Comparison of ENCODE assay signal across 23 cellular contexts in genomic region chr4:184419976-184420375, GRCh38. TPM values are rescaled to one million over a fixed set of nuclear protein-coding genes. Genes with fewer than 3 reads are reported as not detected.
DNase-seq lines count a peak whose midpoint lies in the region; ATAC-seq, FAIRE-seq and TF ChIP-seq lines count a peak whose summit lies in the region.
"Had no signal": no experiment of that assay in that cellular context is flagged by ENCODE, and none has a peak within 500 bp of the region (broad histone marks: within the 10 kb centered on the region; RNA-seq: fewer than 3 reads in every experiment).

No MANE protein-coding gene starts in this region.

- no peak for TF ChIP-seq EP300 in GM12878 (IDR thresholded peaks at IDR 0.05; ENCODE audit: borderline replicate concordance in 1 of 2, control insufficient read depth in 1 of 2, low read depth in 2 of 2, low read length in 2 of 2)
- TF ChIP-seq EP300 in transverse colon (IDR thresholded peaks at IDR 0.05; ENCODE audit: low read depth), result no peak

- H3K36me3 Mint-ChIP-seq in activated naive CD4-positive, alpha-beta T cell treated with anti-CD3 and anti-CD28 coated beads, Interleukin-2, amount 50 U/mL, for 24 hours, result peaks cover 21% of the 10 kb centered on the region
- H3K36me3 Mint-ChIP-seq in activated naive CD4-positive, alpha-beta T cell treated with anti-CD3 and anti-CD28 coated beads for 36 hours (ENCODE audit: low read depth), result peaks cover 27% of the 10 kb centered on the region

- SMC1A ChIA-PET in GM12878 (lab: Charles Lee; ENCODE audit: uncharacterized antibody, unreplicated experiment), result interaction anchor here (0.8 to 3.8 kb wide), 15 partner anchors 21 to 155 kb away, joined by 3 to 48 read pairs (median 6); no protein-coding TSS in a partner anchor

- CTCF ChIA-PET in activated naive CD4-positive, alpha-beta T cell treated with anti-CD3 and anti-CD28 coated beads for 36 hours (lab: Charles Lee), result interaction anchor here (0.8 to 1.5 kb wide), 3 partner anchors 112 to 159 kb away, joined by 3 read pairs; no protein-coding TSS in a partner anchor
- CTCF ChIA-PET in GM12878 (lab: Yijun Ruan, JAX), result interaction anchor here (0.7 to 2.8 kb wide), 9 partner anchors 10 to 156 kb away, joined by 3 to 11 read pairs (median 4); no protein-coding TSS in a partner anchor

- H3K36me3 ChIP-seq in Peyer's patch (peaks cover 0 to 28% (median 0%) of the 10 kb centered on the region in 3 donors), GM12878 (ENCODE audit: control insufficient read depth in 2 of 2, insufficient read depth in 2 of 2, low read length in 1 of 2) (peaks cover 16 to 42% of the 10 kb centered on the region in 2 experiments), transverse colon (peaks cover 0 to 19% (median 7%) of the 10 kb centered on the region in 4 donors)

- TF ChIP-seq CTCF in Peyer's patch (IDR thresholded peaks at IDR 0.05) (no peak), GM12878 (IDR thresholded peaks at IDR 0.05 in 2 of 3, conservative IDR thresholded peaks at IDR 0.05 in 1 of 3; ENCODE audit: control insufficient read depth in 2 of 3, extremely low read depth in 1 of 3, insufficient read depth in 1 of 3, low read depth in 3 of 3, low read length in 3 of 3) (no peak), transverse colon (IDR thresholded peaks at IDR 0.05) (no peak)

- ATAC-seq in GM12878, result no peak
- ATAC-seq: left cardiac atrium had no signal

- RAD21 ChIA-PET in GM12878 (lab: Charles Lee; ENCODE audit: unreplicated experiment), result interaction anchor here (1.0 to 3.5 kb wide), 15 partner anchors 24 to 154 kb away, joined by 3 to 51 read pairs (median 8); partner anchors contain the start of gene IRF2

- H3K4me1 ChIP-seq in Peyer's patch (peaks cover 0 to 24% (median 13%) of the 10 kb centered on the region in 4 donors), GM12878 (ENCODE audit: control insufficient read depth, insufficient read depth, low read length) (peaks cover 71% of the 10 kb centered on the region), transverse colon (peaks cover 4 to 38% (median 11%) of the 10 kb centered on the region in 4 donors)

- in situ Hi-C loops in GM12878 (cut with MboI), result loop anchor here (5.0 kb wide), 1 partner anchor 117 kb away; no protein-coding TSS in a partner anchor
- in situ Hi-C loops in transverse colon (cut with MboI; ENCODE audit: low pct_ligation_motif_present in 1 of 4, low pct_unique_long_range_greater_than_20kb in 1 of 4, low sequenced_read_pairs in 3 of 4), result loop anchor here in 3 of 4 donors (25.0 kb wide), 1 partner anchor 117 kb away; no protein-coding TSS in a partner anchor

- H3K4me2 ChIP-seq in GM12878 (ENCODE audit: control insufficient read depth, insufficient read depth), result peak overlapping the region; percentile 56

- H3K79me2 ChIP-seq in GM12878 (ENCODE audit: control insufficient read depth, insufficient read depth, low read length), result peaks cover 58% of the 10 kb centered on the region

- peak overlapping the region in 3 of 4 donors; percentile 12 to 28 (median 18) for H3K27ac ChIP-seq in Peyer's patch
- H3K27ac ChIP-seq in GM12878 (ENCODE audit: control insufficient read depth, insufficient read depth), result peak overlapping the region; percentile 95
- peak overlapping the region in 3 of 4 donors; percentile 33 to 45 (median 44) for H3K27ac ChIP-seq in transverse colon
- H3K27ac ChIP-seq: SJSA1, testis had no signal

- DNase-seq in activated naive CD4-positive, alpha-beta T cell treated with anti-CD3 and anti-CD28 coated beads for 36 hours, result no peak
- DNase-seq in Peyer's patch (no peak), GM12878 (ENCODE audit: low read depth, low spot score) (no peak), transverse colon (no peak), activated gamma-delta T cell (lab: John Stamatoyannopoulos, UW) (no peak), NCI-H2196 treated with DMSO at 0.1 percent for 48 hours (lab: John Stamatoyannopoulos, UW; ENCODE audit: unreplicated experiment) (no peak)
- DNase-seq in activated effector memory CD4-positive, alpha-beta T cell treated with Interleukin-2 at 50 U/mL for 16 hours, result no peak
- DNase-seq: activated CD4-positive, alpha-beta T cell treated with anti-CD3 and anti-CD28 coated beads for 1 hour; anterior cingulate cortex; cerebellar nuclear complex; COR-L47; effector CD4-positive, alpha-beta T cell; IMR-90; left cardiac atrium; midbrain; NCI-H1694 treated with DMSO at 0.1 percent for 48 hours; NCI-H2227 treated with DMSO at 0.1 percent for 48 hours; NCI-H774; T1000; testis had no signal

- no peak overlapping the region for H2AFZ ChIP-seq in GM12878 (ENCODE audit: control insufficient read depth, low read depth, low read length)

- H3K27ac Mint-ChIP-seq in activated naive CD4-positive, alpha-beta T cell treated with anti-CD3 and anti-CD28 coated beads, Interleukin-2, amount 50 U/mL, for 24 hours, result peak overlapping the region; percentile 86
- no peak overlapping the region for H3K27ac Mint-ChIP-seq in activated naive CD4-positive, alpha-beta T cell treated with anti-CD3 and anti-CD28 coated beads for 36 hours

- peaks cover 78% of the 10 kb centered on the region for H3K4me1 Mint-ChIP-seq in activated naive CD4-positive, alpha-beta T cell treated with anti-CD3 and anti-CD28 coated beads, Interleukin-2, amount 50 U/mL, for 24 hours
- H3K4me1 Mint-ChIP-seq in activated naive CD4-positive, alpha-beta T cell treated with anti-CD3 and anti-CD28 coated beads for 36 hours (ENCODE audit: low read depth), result peaks cover 70% of the 10 kb centered on the region

- H4K20me1 ChIP-seq in GM12878 (ENCODE audit: control insufficient read depth, insufficient read depth), result no peaks in the 10 kb centered on the region

- H3K9me3 Mint-ChIP-seq in activated naive CD4-positive, alpha-beta T cell treated with anti-CD3 and anti-CD28 coated beads, Interleukin-2, amount 50 U/mL, for 24 hours, result peaks cover 5% of the 10 kb centered on the region
- H3K9me3 Mint-ChIP-seq in activated naive CD4-positive, alpha-beta T cell treated with anti-CD3 and anti-CD28 coated beads for 36 hours, result peaks cover 6% of the 10 kb centered on the region

- H3K9me3 ChIP-seq in Peyer's patch (no peaks in the 10 kb centered on the region), GM12878 (replicated peaks; ENCODE audit: control insufficient read depth, insufficient read depth, low read length) (peaks cover 7% of the 10 kb centered on the region), transverse colon (no peaks in the 10 kb centered on the region)
- H3K9me3 ChIP-seq: SJSA1, testis had no signal

- H3K27me3 ChIP-seq in Peyer's patch (no peaks in the 10 kb centered on the region), GM12878 (replicated peaks in 1 of 2; ENCODE audit: control insufficient read depth in 2 of 2, insufficient read depth in 2 of 2, low read length in 1 of 2) (no peaks in the 10 kb centered on the region), transverse colon (no peaks in the 10 kb centered on the region)
- H3K27me3 ChIP-seq: esophagus muscularis mucosa, SJSA1, testis had no signal

- TF ChIP-seq POLR2A in Peyer's patch (IDR thresholded peaks at IDR 0.05) (no peak), GM12878 (IDR thresholded peaks at IDR 0.05; ENCODE audit: low read depth, low read length) (no peak), transverse colon (IDR thresholded peaks at IDR 0.05) (no peak)

- no peaks in the 10 kb centered on the region for H3K27me3 Mint-ChIP-seq in activated naive CD4-positive, alpha-beta T cell treated with anti-CD3 and anti-CD28 coated beads, Interleukin-2, amount 50 U/mL, for 24 hours
- H3K27me3 Mint-ChIP-seq in activated naive CD4-positive, alpha-beta T cell treated with anti-CD3 and anti-CD28 coated beads for 36 hours (ENCODE audit: low read depth), result no peaks in the 10 kb centered on the region

- WGBS in GM12878 (ENCODE audit: insufficient coverage, insufficient replicate concordance, low lambda C conversion rate, missing lambda C conversion rate), result 67% methylated on average over 7 of the region's 7 CpGs
- 85% methylated on average over 5 to 7 of the region's 7 CpGs for WGBS in transverse colon (ENCODE audit: low coverage in 1 of 2), 2 donors

- H3K4me3 ChIP-seq in Peyer's patch (no peak overlapping the region), GM12878 (peak overlapping the region; percentile 58; the same call in 1 of the 2 replicates), transverse colon (no peak overlapping the region)
- H3K4me3 ChIP-seq: esophagus muscularis mucosa, SJSA1, testis had no signal

- POLR2A ChIA-PET in GM12878 (lab: Charles Lee), result interaction anchor here (1.1 to 2.7 kb wide), 8 partner anchors 15 to 155 kb away, joined by 3 to 31 read pairs (median 4); no protein-coding TSS in a partner anchor

- TF ChIP-seq RAD21 in GM12878 (IDR thresholded peaks at IDR 0.05; ENCODE audit: insufficient read depth, low read depth, low read length), result no peak

- BruUV-seq in GM12878 (replicated peaks; lab: Mats Ljungman, UMichigan), result no TSS peak

- no peak overlapping the region for H3K9ac ChIP-seq in GM12878 (ENCODE audit: control insufficient read depth, insufficient read depth, low read length)

- intact Hi-C loops in activated naive CD4-positive, alpha-beta T cell treated with anti-CD3 and anti-CD28 coated beads for 36 hours (cut with micrococcal nuclease), result loop anchor here (2.0 kb wide), 2 partner anchors 37 to 229 kb away; partner anchors contain the start of genes CASP3 and PRIMPOL
- intact Hi-C loops in GM12878 (cut with micrococcal nuclease; ENCODE audit: unreplicated experiment), result loop anchor here (2.0 to 5.0 kb wide), 3 partner anchors 109 to 312 kb away; partner anchors contain the start of gene CENPU
- intact Hi-C loops in transverse colon (cut with DNase I; ENCODE audit: low total_unique reads), result loop anchor here (10.0 kb wide), 1 partner anchor 55 kb away; the partner anchor contains the start of gene IRF2

- FAIRE-seq in GM12878 (lab: Jason Lieb, UNC), result no peak

- H3K4me3 Mint-ChIP-seq in activated naive CD4-positive, alpha-beta T cell treated with anti-CD3 and anti-CD28 coated beads, Interleukin-2, amount 50 U/mL, for 24 hours, result no peak overlapping the region
- no peak overlapping the region for H3K4me3 Mint-ChIP-seq in activated naive CD4-positive, alpha-beta T cell treated with anti-CD3 and anti-CD28 coated beads for 36 hours

RNA-seq across cellular contexts. Expression of gene IRF2, which starts 54.4 kb away (rescaled TPM):
- total RNA-seq in activated naive CD4-positive, alpha-beta T cell treated with anti-CD3 and anti-CD28 coated beads for 36 hours, result 10 to 100 TPM; 37.3 to 38.3 TPM
- total RNA-seq in Peyer's patch (10 to 100 TPM; 28.0 to 42.8 (median 39.2) TPM), GM12878 (2014; rRNA removed) (44.7 and 45.1 TPM in 2 replicates), GM12878 (2014; rRNA removed; fragmentation: Illumina TruSeq; extraction: Trizol) (51.1 and 51.9 TPM in 2 replicates), GM12878 (2021) (52.2 and 65.7 TPM in 2 replicates), transverse colon (10 to 100 TPM; 15.3 to 85.3 (median 42.5) TPM)
- 70.0 and 78.5 TPM in 2 replicates for total RNA-seq in GM12878 (2013; cell fraction: nucleolus; rRNA removed)
- 39.3 TPM for polyA plus RNA-seq in GM12878 (2011; ENCODE audit: low read depth)
- polyA plus RNA-seq in GM12878 (2011; rRNA removed) (90.3 and 99.3 TPM in 2 replicates), GM12878 (2014; fragmentation: Illumina TruSeq; extraction: Trizol) (79.9 and 96.4 TPM in 2 replicates), GM12878 (2014; fragmentation: Nextera tagmentation; extraction: Ambion mirVana) (10 to 100 TPM; 58.4 to 59.9 TPM), GM12878 (2014; rRNA removed) (46.6 and 52.8 TPM in 2 replicates), GM12878 (2016; fragmentation: Nextera tagmentation; extraction: Ambion mirVana) (10 to 100 TPM; 59.4 to 66.0 TPM)
- 74.6 and 83.1 TPM in 2 replicates for polyA plus RNA-seq in GM12878 (2011; cell fraction: cytosol; rRNA removed)
- polyA plus RNA-seq in GM12878 (2011; cell fraction: nucleus; rRNA removed), result 54.1 and 58.8 TPM in 2 replicates
- polyA plus RNA-seq in GM12878 (2012), result 49.9 and 58.7 TPM in 2 replicates
- polyA minus RNA-seq in GM12878 (2011; rRNA and poly(A)+ RNA removed), result 79.3 and 83.9 TPM in 2 replicates
- polyA minus RNA-seq in GM12878 (2011; cell fraction: cytosol; rRNA and poly(A)+ RNA removed), result 40.8 and 41.5 TPM in 2 replicates
- polyA minus RNA-seq in GM12878 (2011; cell fraction: nucleus; rRNA and poly(A)+ RNA removed), result 22.8 and 36.9 TPM in 2 replicates

Comparison
In these comparisons a context has a peak if more than half of its experiments do, and no peak if none do; other contexts are left out.
1. H3K27ac ChIP-seq: peak in every context shown above with its lines; median percentile 95 in GM12878; 44 in transverse colon; 18 in Peyer's patch.